1 cellular context compared by ENCODE assay signal in the genomic region with DNA sequence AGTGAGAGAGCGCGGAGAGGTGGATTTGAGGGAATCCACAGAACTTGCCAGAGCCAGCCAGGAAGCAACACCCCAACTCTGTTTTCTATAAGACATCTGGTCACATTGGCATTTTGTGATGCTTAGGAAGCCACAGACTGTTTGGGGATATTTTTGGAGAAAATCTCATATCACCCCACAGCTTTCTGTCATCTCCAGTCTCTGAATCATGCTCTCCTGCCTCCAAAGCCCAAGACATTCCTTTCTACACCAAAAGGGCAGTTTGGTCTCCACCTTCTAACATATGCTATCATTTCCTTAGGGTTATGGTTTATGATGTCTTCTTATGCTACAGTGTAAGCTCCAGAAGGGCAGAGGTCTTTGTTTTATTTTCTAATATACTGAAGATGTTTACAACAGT.
TF ChIP-seq lines count a peak whose summit lies in the region.

No MANE protein-coding gene starts in this region.

TF ChIP-seq in IMR-90, 13 proteins besides CTCF, POLR2A, EP300 and RAD21:
- no peak for TF ChIP-seq RFX5 (IDR thresholded peaks at IDR 0.05; ENCODE audit: low read depth, low read length)
- no peak for TF ChIP-seq CEBPB (IDR thresholded peaks at IDR 0.05; ENCODE audit: low read depth, low read length)
- no peak for TF ChIP-seq NFE2L2 (IDR thresholded peaks at IDR 0.05; ENCODE audit: low read depth, low read length)
- TF ChIP-seq CHD1 (IDR thresholded peaks at IDR 0.05; ENCODE audit: low read depth, low read length), result no peak
- TF ChIP-seq, protein P1, sequence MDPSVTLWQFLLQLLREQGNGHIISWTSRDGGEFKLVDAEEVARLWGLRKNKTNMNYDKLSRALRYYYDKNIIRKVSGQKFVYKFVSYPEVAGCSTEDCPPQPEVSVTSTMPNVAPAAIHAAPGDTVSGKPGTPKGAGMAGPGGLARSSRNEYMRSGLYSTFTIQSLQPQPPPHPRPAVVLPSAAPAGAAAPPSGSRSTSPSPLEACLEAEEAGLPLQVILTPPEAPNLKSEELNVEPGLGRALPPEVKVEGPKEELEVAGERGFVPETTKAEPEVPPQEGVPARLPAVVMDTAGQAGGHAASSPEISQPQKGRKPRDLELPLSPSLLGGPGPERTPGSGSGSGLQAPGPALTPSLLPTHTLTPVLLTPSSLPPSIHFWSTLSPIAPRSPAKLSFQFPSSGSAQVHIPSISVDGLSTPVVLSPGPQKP (IDR thresholded peaks at IDR 0.05; ENCODE audit: borderline replicate concordance, low read depth, low read length), result no peak
TF ChIP-seq in IMR-90: peak in this region for 0.
